ENCODE assay signal across 15 cellular contexts in the genomic region with DNA sequence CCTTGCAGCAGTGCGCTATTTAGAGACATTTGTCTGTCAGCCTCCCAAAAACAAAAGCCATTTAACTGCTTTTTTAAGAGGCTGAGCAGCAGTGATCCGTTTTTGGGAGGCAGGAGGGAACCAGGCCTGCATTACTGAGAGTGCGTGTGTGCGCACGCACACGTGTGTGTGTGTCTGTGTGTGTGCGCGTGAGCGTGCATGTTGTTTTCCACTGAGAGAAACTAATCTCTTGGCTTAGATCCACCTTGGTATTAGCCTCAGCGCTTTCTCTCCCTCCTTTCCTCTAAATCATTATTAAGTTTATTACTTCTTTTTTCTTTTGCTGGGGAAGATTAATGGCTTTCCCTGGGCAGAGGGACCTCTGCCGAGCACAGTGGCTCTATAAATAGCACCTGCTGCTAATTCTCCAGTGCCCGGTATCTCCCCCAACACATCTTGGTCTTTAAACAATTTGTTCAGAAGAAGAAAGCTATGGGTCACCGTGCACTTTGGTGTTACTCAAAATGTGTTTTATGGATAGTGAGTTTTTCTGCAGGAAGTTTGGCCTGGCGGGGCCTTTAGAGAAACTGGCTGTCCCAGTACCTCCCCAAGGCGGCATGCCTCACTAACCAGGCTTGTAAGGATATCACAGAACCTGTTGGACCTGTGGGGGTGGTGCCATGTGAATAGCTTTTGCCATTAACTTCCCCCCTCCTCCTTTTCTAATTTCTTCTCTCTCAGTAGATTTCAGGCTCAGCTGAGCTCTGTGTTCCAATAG.
DNase-seq lines count a peak whose midpoint lies in the region; ATAC-seq and TF ChIP-seq lines count a peak whose summit lies in the region.
"Had no signal": no experiment of that assay in that cellular context is flagged by ENCODE, and none has a peak within 500 bp of the region (broad histone marks: within the 10 kb centered on the region; RNA-seq: fewer than 3 reads in every experiment).

No MANE protein-coding gene starts in this region.

- H3K27me3 ChIP-seq in BE2C (no peaks in the 10 kb centered on the region), gastroesophageal sphincter (no peaks in the 10 kb centered on the region), prostate gland (replicated peaks; ENCODE audit: insufficient read depth) (no peaks in the 10 kb centered on the region), suprapubic skin (no peaks in the 10 kb centered on the region)
- H3K27me3 ChIP-seq: upper lobe of left lung had no signal

- peak overlapping the region; percentile 2 to 69 (median 63) for H3K27ac ChIP-seq in gastroesophageal sphincter
- H3K27ac ChIP-seq in prostate gland, result no peak overlapping the region
- no peak overlapping the region for H3K27ac ChIP-seq in suprapubic skin
- H3K27ac ChIP-seq: upper lobe of left lung had no signal

- no peak for ATAC-seq in gastroesophageal sphincter
- no peak for ATAC-seq in GM19455 (IDR thresholded peaks at IDR 0.05; ENCODE audit: unreplicated experiment)

- TF ChIP-seq POLR2A in gastroesophageal sphincter (IDR thresholded peaks at IDR 0.05), result no peak
- no peak for TF ChIP-seq POLR2A in prostate gland (IDR thresholded peaks at IDR 0.05)
- no peak for TF ChIP-seq POLR2A in suprapubic skin (IDR thresholded peaks at IDR 0.05)

- intact Hi-C loops in prostate gland (cut with DNase I), result loop anchor here (5.0 kb wide), 1 partner anchor 69 kb away; a partner anchor contains a TSS

- H3K4me1 ChIP-seq in BE2C (no peaks in the 10 kb centered on the region; the same call in 1 of the 2 replicates), gastroesophageal sphincter (peaks cover 3 to 35% (median 5%) of the 10 kb centered on the region in 3 donors), prostate gland (replicated peaks) (peaks cover 3% of the 10 kb centered on the region), suprapubic skin (peaks cover 18% of the 10 kb centered on the region)
- H3K4me1 ChIP-seq: upper lobe of left lung had no signal

- peak; percentile 13 for DNase-seq in BE2C
- DNase-seq in NCI-H2227 (lab: John Stamatoyannopoulos, UW; ENCODE audit: unreplicated experiment), result peak; percentile 56
- DNase-seq in prostate gland (ENCODE audit: low spot score), result peak; percentile 41
- DNase-seq in suprapubic skin (ENCODE audit: low spot score in 2 of 2), result no peak
- DNase-seq in HT-29 (ENCODE audit: low spot score), result no peak
- no peak for DNase-seq in activated T-cell treated with anti-CD3 and anti-CD28 coated beads, Interleukin-2, amount 50 U/mL, for 1 hour
- DNase-seq: activated gamma-delta T cell treated with Interleukin-2 at 50 U/mL for 16 hours, GOT3, NCI-H146, NCI-H446 treated with DMSO at 0.1 percent for 48 hours, SHP77 treated with DMSO at 0.1 percent for 48 hours had no signal

- TF ChIP-seq CTCF in BE2C (IDR thresholded peaks at IDR 0.05; ENCODE audit: low read depth, low read length) (no peak), gastroesophageal sphincter (IDR thresholded peaks at IDR 0.05) (no peak), prostate gland (IDR thresholded peaks at IDR 0.05) (no peak), suprapubic skin (IDR thresholded peaks at IDR 0.05) (no peak)

- H3K9me3 ChIP-seq in BE2C (no peaks in the 10 kb centered on the region), gastroesophageal sphincter (no peaks in the 10 kb centered on the region), prostate gland (no peaks in the 10 kb centered on the region), suprapubic skin (no peaks in the 10 kb centered on the region)
- H3K9me3 ChIP-seq: upper lobe of left lung had no signal

- H3K36me3 ChIP-seq in BE2C (no peaks in the 10 kb centered on the region), gastroesophageal sphincter (no peaks in the 10 kb centered on the region), prostate gland (no peaks in the 10 kb centered on the region), suprapubic skin (no peaks in the 10 kb centered on the region)
- H3K36me3 ChIP-seq: upper lobe of left lung had no signal

- no peak for TF ChIP-seq EP300 in gastroesophageal sphincter (IDR thresholded peaks at IDR 0.05)
- TF ChIP-seq EP300 in suprapubic skin (IDR thresholded peaks at IDR 0.05), result no peak

- 25 to 27% methylated on average over 12 to 13 of the region's 15 CpGs for WGBS in gastroesophageal sphincter (ENCODE audit: low coverage in 1 of 2), 2 donors
- 15% methylated on average over 15 of the region's 15 CpGs for WGBS in prostate gland
- 29% methylated on average over 15 of the region's 15 CpGs for WGBS in suprapubic skin

- H3K4me3 ChIP-seq in BE2C (ENCODE audit: low read depth, low read length), result no peak overlapping the region
- peak overlapping the region in 1 of 2 donors; percentile 13 for H3K4me3 ChIP-seq in gastroesophageal sphincter
- no peak overlapping the region for H3K4me3 ChIP-seq in prostate gland
- H3K4me3 ChIP-seq in suprapubic skin, result no peak overlapping the region
- H3K4me3 ChIP-seq: smooth muscle cell, upper lobe of left lung had no signal

Comparison
In these comparisons a context has a peak if more than half of its experiments do, and no peak if none do; other contexts are left out.
1. DNase-seq: peak in BE2C (single experiment), NCI-H2227 (single experiment) and prostate gland (single experiment); none in suprapubic skin (0 of 2), HT-29 (single experiment) and activated T-cell treated with anti-CD3 and anti-CD28 coated beads, Interleukin-2, amount 50 U/mL, for 1 hour (single experiment).
2. H3K27ac ChIP-seq: peak in gastroesophageal sphincter (4 of 4); none in prostate gland (0 of 2) and suprapubic skin (single experiment).